In genomic region chr5:54876561-54876960, GRCh38 we compare ENCODE assay signal across 17 cellular contexts.
DNase-seq lines count a peak whose midpoint lies in the region; ATAC-seq and TF ChIP-seq lines count a peak whose summit lies in the region.
"Had no signal": no experiment of that assay in that cellular context is flagged by ENCODE, and none has a peak within 500 bp of the region (broad histone marks: within the 10 kb centered on the region; RNA-seq: fewer than 3 reads in every experiment).

No MANE protein-coding gene starts in this region.

- H3K27ac ChIP-seq in hepatocyte (peak overlapping the region; percentile 81), stomach (peak overlapping the region; percentile 8 to 78 (median 60))
- H3K27ac ChIP-seq: C4-2B had no signal

- H3K27me3 ChIP-seq in hepatocyte (no peaks in the 10 kb centered on the region), stomach (no peaks in the 10 kb centered on the region)

- H3K79me2 ChIP-seq in hepatocyte: no peaks in the 10 kb centered on the region

- peak; percentile 35; the same call in 1 of the 2 replicates for ATAC-seq in WTC11
- ATAC-seq in GM19452 (IDR thresholded peaks at IDR 0.05; ENCODE audit: unreplicated experiment): no peak
- ATAC-seq: HepG2 had no signal

- H3K36me3 ChIP-seq in hepatocyte (replicated peaks; ENCODE audit: insufficient read depth, low read depth) (no peaks in the 10 kb centered on the region), stomach (no peaks in the 10 kb centered on the region)

- H4K20me1 ChIP-seq in hepatocyte (ENCODE audit: insufficient read depth, poor library complexity, severe bottlenecking): no peaks in the 10 kb centered on the region

- POLR2A ChIA-PET in WTC11 (lab: Charles Lee): no interaction called here

- no peak overlapping the region for H3K27ac Mint-ChIP-seq in WTC11
- no peak overlapping the region for H3K27ac Mint-ChIP-seq in activated naive CD8-positive, alpha-beta T cell treated with anti-CD3 and anti-CD28 coated beads for 36 hours
- H3K27ac Mint-ChIP-seq: CD4-positive, alpha-beta T cell; IgD-negative memory B cell had no signal

- peak overlapping the region; percentile 36 for H3K4me3 Mint-ChIP-seq in WTC11
- no peak overlapping the region for H3K4me3 Mint-ChIP-seq in activated naive CD8-positive, alpha-beta T cell treated with anti-CD3 and anti-CD28 coated beads for 36 hours
- H3K4me3 Mint-ChIP-seq: CD4-positive, alpha-beta T cell had no signal

- no peak for TF ChIP-seq POLR2A in stomach (IDR thresholded peaks at IDR 0.05)

- peaks cover 10% of the 10 kb centered on the region for H3K4me1 ChIP-seq in hepatocyte (ENCODE audit: insufficient read depth)
- H3K4me1 ChIP-seq in stomach: peaks cover 13 to 49% (median 25%) of the 10 kb centered on the region in 4 donors
- H3K4me1 ChIP-seq: Caco-2 had no signal

- TF ChIP-seq EP300 in stomach (IDR thresholded peaks at IDR 0.05): no peak

- H3K27me3 Mint-ChIP-seq in WTC11 (ENCODE audit: low read depth): peaks cover 8% of the 10 kb centered on the region
- peaks cover 51% of the 10 kb centered on the region for H3K27me3 Mint-ChIP-seq in activated naive CD8-positive, alpha-beta T cell treated with anti-CD3 and anti-CD28 coated beads for 36 hours

- no peak for DNase-seq in WTC11 (ENCODE audit: low spot score)
- peak; percentile 26 for DNase-seq in hepatocyte (ENCODE audit: low spot score)
- DNase-seq in stomach: peak; percentile 66
- no peak for DNase-seq in stimulated activated CD4-positive, alpha-beta T cell treated with anti-CD3 and anti-CD28 coated beads, Interleukin-4, amount 100 ng/mL, for 24 hours
- DNase-seq in activated naive CD8-positive, alpha-beta T cell treated with anti-CD3 and anti-CD28 coated beads for 36 hours: no peak
- DNase-seq: ACHN; Caco-2; CD4-positive, alpha-beta T cell; DMS153; DMS79; GDM1; HCEC 1CT; KBM-7 had no signal

- peak overlapping the region; percentile 60 for H3K4me2 ChIP-seq in hepatocyte

- H3K9me3 ChIP-seq in hepatocyte (ENCODE audit: low read depth) (no peaks in the 10 kb centered on the region), stomach (no peaks in the 10 kb centered on the region)
- H3K9me3 ChIP-seq: Caco-2 had no signal

- no peak overlapping the region for H3K4me3 ChIP-seq in hepatocyte
- no peak overlapping the region for H3K4me3 ChIP-seq in stomach

- intact Hi-C loops in stomach (cut with DNase I; ENCODE audit: low total_unique reads): no loop called here

- no peak for TF ChIP-seq CTCF in WTC11 (IDR thresholded peaks at IDR 0.05)
- TF ChIP-seq CTCF in hepatocyte (IDR thresholded peaks at IDR 0.05; ENCODE audit: poor library complexity): no peak
- no peak for TF ChIP-seq CTCF in stomach (IDR thresholded peaks at IDR 0.05)

- H2AFZ ChIP-seq in hepatocyte: no peak overlapping the region

- H3K9me3 Mint-ChIP-seq in WTC11: peaks cover 8% of the 10 kb centered on the region
- H3K9me3 Mint-ChIP-seq in activated naive CD8-positive, alpha-beta T cell treated with anti-CD3 and anti-CD28 coated beads for 36 hours: no peaks in the 10 kb centered on the region
- H3K9me3 Mint-ChIP-seq: CD4-positive, alpha-beta T cell; IgD-negative memory B cell had no signal

- peaks cover 3% of the 10 kb centered on the region; the same call in 1 of the 2 replicates for H3K36me3 Mint-ChIP-seq in WTC11
- H3K36me3 Mint-ChIP-seq in activated naive CD8-positive, alpha-beta T cell treated with anti-CD3 and anti-CD28 coated beads for 36 hours: peaks cover 2% of the 10 kb centered on the region
- H3K36me3 Mint-ChIP-seq: IgD-negative memory B cell had no signal

- WGBS in hepatocyte (ENCODE audit: low lambda C conversion rate, missing lambda C conversion rate): 30% methylated on average over 6 of the region's 6 CpGs
- WGBS in stomach, 5 donors: 29 to 60% (median 40%) methylated on average over 6 of the region's 6 CpGs

- peaks cover 56% of the 10 kb centered on the region for H3K4me1 Mint-ChIP-seq in WTC11
- peaks cover 13% of the 10 kb centered on the region for H3K4me1 Mint-ChIP-seq in activated naive CD8-positive, alpha-beta T cell treated with anti-CD3 and anti-CD28 coated beads for 36 hours

- no peaks in the 10 kb centered on the region for H3K9me2 ChIP-seq in hepatocyte (replicated peaks; ENCODE audit: insufficient read depth)

- CTCF ChIA-PET in WTC11 (lab: Charles Lee): interaction anchor here (1.6 to 3.5 kb wide), 3 partner anchors 9 to 359 kb away, joined by 3 to 24 read pairs (median 7); partner anchors contain the start of gene SNX18

TF ChIP-seq in WTC11, 78 proteins besides CTCF, POLR2A, EP300 and RAD21 (continues in another document):
- TF ChIP-seq CBFB (CRISPR knock-in tag; IDR thresholded peaks at IDR 0.05; ENCODE audit: low read depth) (no peak), ERG (CRISPR knock-in tag; IDR thresholded peaks at IDR 0.05) (no peak), ZMAT4 (CRISPR knock-in tag; IDR thresholded peaks at IDR 0.05) (no peak), FOXP1 (CRISPR knock-in tag; IDR thresholded peaks at IDR 0.05; ENCODE audit: borderline replicate concordance) (no peak), MYBL2 (CRISPR knock-in tag; IDR thresholded peaks at IDR 0.05) (no peak), SMAD3 (CRISPR knock-in tag; IDR thresholded peaks at IDR 0.05; ENCODE audit: borderline replicate concordance) (no peak)
- TF ChIP-seq, protein P1, sequence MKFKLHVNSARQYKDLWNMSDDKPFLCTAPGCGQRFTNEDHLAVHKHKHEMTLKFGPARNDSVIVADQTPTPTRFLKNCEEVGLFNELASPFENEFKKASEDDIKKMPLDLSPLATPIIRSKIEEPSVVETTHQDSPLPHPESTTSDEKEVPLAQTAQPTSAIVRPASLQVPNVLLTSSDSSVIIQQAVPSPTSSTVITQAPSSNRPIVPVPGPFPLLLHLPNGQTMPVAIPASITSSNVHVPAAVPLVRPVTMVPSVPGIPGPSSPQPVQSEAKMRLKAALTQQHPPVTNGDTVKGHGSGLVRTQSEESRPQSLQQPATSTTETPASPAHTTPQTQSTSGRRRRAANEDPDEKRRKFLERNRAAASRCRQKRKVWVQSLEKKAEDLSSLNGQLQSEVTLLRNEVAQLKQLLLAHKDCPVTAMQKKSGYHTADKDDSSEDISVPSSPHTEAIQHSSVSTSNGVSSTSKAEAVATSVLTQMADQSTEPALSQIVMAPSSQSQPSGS (CRISPR knock-in tag; IDR thresholded peaks at IDR 0.05; ENCODE audit: borderline replicate concordance, low read depth): no peak
- TF ChIP-seq, protein P2, sequence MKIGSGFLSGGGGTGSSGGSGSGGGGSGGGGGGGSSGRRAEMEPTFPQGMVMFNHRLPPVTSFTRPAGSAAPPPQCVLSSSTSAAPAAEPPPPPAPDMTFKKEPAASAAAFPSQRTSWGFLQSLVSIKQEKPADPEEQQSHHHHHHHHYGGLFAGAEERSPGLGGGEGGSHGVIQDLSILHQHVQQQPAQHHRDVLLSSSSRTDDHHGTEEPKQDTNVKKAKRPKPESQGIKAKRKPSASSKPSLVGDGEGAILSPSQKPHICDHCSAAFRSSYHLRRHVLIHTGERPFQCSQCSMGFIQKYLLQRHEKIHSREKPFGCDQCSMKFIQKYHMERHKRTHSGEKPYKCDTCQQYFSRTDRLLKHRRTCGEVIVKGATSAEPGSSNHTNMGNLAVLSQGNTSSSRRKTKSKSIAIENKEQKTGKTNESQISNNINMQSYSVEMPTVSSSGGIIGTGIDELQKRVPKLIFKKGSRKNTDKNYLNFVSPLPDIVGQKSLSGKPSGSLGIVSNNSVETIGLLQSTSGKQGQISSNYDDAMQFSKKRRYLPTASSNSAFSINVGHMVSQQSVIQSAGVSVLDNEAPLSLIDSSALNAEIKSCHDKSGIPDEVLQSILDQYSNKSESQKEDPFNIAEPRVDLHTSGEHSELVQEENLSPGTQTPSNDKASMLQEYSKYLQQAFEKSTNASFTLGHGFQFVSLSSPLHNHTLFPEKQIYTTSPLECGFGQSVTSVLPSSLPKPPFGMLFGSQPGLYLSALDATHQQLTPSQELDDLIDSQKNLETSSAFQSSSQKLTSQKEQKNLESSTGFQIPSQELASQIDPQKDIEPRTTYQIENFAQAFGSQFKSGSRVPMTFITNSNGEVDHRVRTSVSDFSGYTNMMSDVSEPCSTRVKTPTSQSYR (CRISPR knock-in tag; IDR thresholded peaks at IDR 0.05): no peak

Comparison
In these comparisons a context has a peak if more than half of its experiments do, and no peak if none do; other contexts are left out.
1. DNase-seq: peak in hepatocyte (single experiment) and stomach (single experiment); none in WTC11 (single experiment), stimulated activated CD4-positive, alpha-beta T cell treated with anti-CD3 and anti-CD28 coated beads, Interleukin-4, amount 100 ng/mL, for 24 hours (single experiment) and activated naive CD8-positive, alpha-beta T cell treated with anti-CD3 and anti-CD28 coated beads for 36 hours (single experiment).